Comparison of ENCODE assay signal across 1 cellular context in the genomic region with DNA sequence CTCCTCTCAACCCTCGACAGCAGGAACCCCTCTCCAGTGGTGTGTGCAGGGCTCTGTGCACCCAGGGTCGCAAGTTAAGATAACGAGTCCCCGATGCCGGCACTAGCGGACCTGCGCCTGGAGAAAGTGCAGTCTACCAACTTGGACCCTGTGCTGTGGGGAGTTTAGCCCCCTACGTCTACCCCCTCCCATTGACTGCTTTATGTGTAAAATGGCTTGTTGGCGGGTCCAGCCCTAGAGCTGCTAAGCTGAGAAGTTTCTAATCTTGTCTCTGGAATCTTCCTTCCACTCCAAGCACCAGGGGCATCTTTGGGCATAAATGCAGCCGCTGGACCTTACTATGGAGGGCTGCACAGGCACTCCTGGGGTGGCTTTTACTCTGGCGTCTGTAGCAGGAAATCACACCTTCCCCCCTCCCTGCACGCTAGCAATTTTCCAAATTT.
TF ChIP-seq lines count a peak whose summit lies in the region.

No MANE protein-coding gene starts in this region.

TF ChIP-seq in neural cell, 6 proteins besides CTCF, POLR2A, EP300 and RAD21:
- TF ChIP-seq EZH2 (IDR thresholded peaks at IDR 0.05; ENCODE audit: borderline replicate concordance, insufficient read depth, low read length, poor library complexity, severe bottlenecking), result peak; percentile 23
- no peak for TF ChIP-seq SMC3 (conservative IDR thresholded peaks at IDR 0.05; ENCODE audit: poor library complexity)
